Comparison of ENCODE assay signal across 8 cellular contexts in genomic region chr1:111738436-111739221, GRCh38. TPM values are rescaled to one million over a fixed set of nuclear protein-coding genes. Genes with fewer than 3 reads are reported as not detected.
DNase-seq lines count a peak whose midpoint lies in the region; ATAC-seq, FAIRE-seq and TF ChIP-seq lines count a peak whose summit lies in the region.

No MANE protein-coding gene starts in this region.

- H3K27ac Mint-ChIP-seq in mesothelial cell of epicardium: no peak overlapping the region

- peaks cover 46% of the 10 kb centered on the region for H3K27me3 Mint-ChIP-seq in mesothelial cell of epicardium (ENCODE audit: low read depth)

- no peaks in the 10 kb centered on the region for H3K9me3 Mint-ChIP-seq in mesothelial cell of epicardium

- CTCF ChIA-PET in endothelial cell of umbilical vein (lab: Charles Lee): interaction anchor here (1.0 to 6.2 kb wide), 12 partner anchors 8 to 257 kb away, joined by 3 to 66 read pairs (median 6); partner anchors contain the start of gene DDX20

- peaks cover 7% of the 10 kb centered on the region; the same call in 1 of the 2 replicates for H4K20me1 ChIP-seq in BLaER1
- no peaks in the 10 kb centered on the region for H4K20me1 ChIP-seq in endothelial cell of umbilical vein (replicated peaks; ENCODE audit: control insufficient read depth, extremely low read depth, insufficient read depth, low read length)

- intact Hi-C loops in endothelial cell of umbilical vein (cut with micrococcal nuclease): loop anchor here (1.0 to 10.0 kb wide), 2 partner anchors 18 to 774 kb away; partner anchors contain the start of gene LRIF1

- H3K9me3 ChIP-seq in BLaER1 (no peaks in the 10 kb centered on the region), endothelial cell of umbilical vein (replicated peaks; ENCODE audit: control insufficient read depth, insufficient read depth, low read length) (no peaks in the 10 kb centered on the region)

- no peaks in the 10 kb centered on the region for H3K9me1 ChIP-seq in endothelial cell of umbilical vein (replicated peaks; ENCODE audit: control insufficient read depth, extremely low read depth, insufficient read depth, low read length)

- TF ChIP-seq CTCF in endothelial cell of umbilical vein (IDR thresholded peaks at IDR 0.05; ENCODE audit: extremely low read depth in 1 of 2, insufficient read depth in 1 of 2, low read depth in 1 of 2, low read length in 2 of 2): no peak
- TF ChIP-seq CTCF in mesothelial cell of epicardium (IDR thresholded peaks at IDR 0.05; ENCODE audit: unreplicated experiment): no peak

- H3K4me2 ChIP-seq in BLaER1 (peak overlapping the region; percentile 95), endothelial cell of umbilical vein (ENCODE audit: insufficient read depth, low read length) (peak overlapping the region; percentile 89)

- H2AFZ ChIP-seq in endothelial cell of umbilical vein (ENCODE audit: low read depth, low read length): peak overlapping the region; percentile 87

- ATAC-seq in GM18870 (IDR thresholded peaks at IDR 0.05; ENCODE audit: unreplicated experiment): peak; percentile 35
- ATAC-seq in HG03064 (IDR thresholded peaks at IDR 0.05; ENCODE audit: low read depth, unreplicated experiment): peak; percentile 40

- POLR2A ChIA-PET in endothelial cell of umbilical vein (lab: Charles Lee): interaction anchor here (0.7 kb wide), 1 partner anchor 287 kb away, joined by 3 read pairs; no protein-coding TSS in a partner anchor

- peak; percentile 78 for TF ChIP-seq POLR2A in endothelial cell of umbilical vein (IDR thresholded peaks at IDR 0.05; ENCODE audit: low read depth, low read length)

- H3K27me3 ChIP-seq in BLaER1 (peaks cover 47% of the 10 kb centered on the region), endothelial cell of umbilical vein (ENCODE audit: control insufficient read depth in 2 of 2, insufficient read depth in 2 of 2, low read length in 2 of 2) (peaks cover 4 to 6% of the 10 kb centered on the region in 2 experiments)

- no peaks in the 10 kb centered on the region for H3K79me2 ChIP-seq in endothelial cell of umbilical vein (ENCODE audit: control insufficient read depth, insufficient read depth, low read length)

- DNase-seq in NCI-H226 (peak; percentile 77), endothelial cell of umbilical vein (ENCODE audit: low read depth, low spot score) (peak; percentile 76), mesothelial cell of epicardium (ENCODE audit: low spot score in 2 of 2, unreplicated experiment in 2 of 2) (no peak), stromal cell of bone marrow (ENCODE audit: low read depth) (peak; percentile 48)
- DNase-seq in activated CD4-positive, alpha-beta T cell treated with anti-CD3 and anti-CD28 coated beads, Interleukin-2, amount 50 U/mL, for 4 hours: peak; percentile 27 to 29

- peak; percentile 70 for FAIRE-seq in endothelial cell of umbilical vein (lab: Jason Lieb, UNC)

- dilution Hi-C loops in endothelial cell of umbilical vein (cut with MboI; ENCODE audit: extremely low pct_ligation_motif_present, low sequenced_read_pairs): no loop called here

- H3K4me3 ChIP-seq in BLaER1: peak overlapping the region; percentile 75
- peak overlapping the region; percentile 50 to 68 (median 61) for H3K4me3 ChIP-seq in endothelial cell of umbilical vein (replicated peaks in 1 of 3; ENCODE audit: insufficient read depth in 1 of 3, low read depth in 1 of 3, low read length in 3 of 3)

- H3K4me3 Mint-ChIP-seq in mesothelial cell of epicardium: peak overlapping the region; percentile 74

- H3K27ac ChIP-seq in BLaER1: peak overlapping the region; percentile 75
- H3K27ac ChIP-seq in endothelial cell of umbilical vein (ENCODE audit: insufficient read depth, low read depth, low read length): peak overlapping the region; percentile 47

- no peaks in the 10 kb centered on the region for H3K36me3 Mint-ChIP-seq in mesothelial cell of epicardium

- H3K4me1 ChIP-seq in BLaER1: peaks cover 69% of the 10 kb centered on the region
- peaks cover 34% of the 10 kb centered on the region for H3K4me1 ChIP-seq in endothelial cell of umbilical vein (ENCODE audit: control insufficient read depth, extremely low read depth, insufficient read depth, low read length)

- H3K36me3 ChIP-seq in BLaER1: no peaks in the 10 kb centered on the region
- H3K36me3 ChIP-seq in endothelial cell of umbilical vein (ENCODE audit: control insufficient read depth in 2 of 2, extremely low read depth in 1 of 2, insufficient read depth in 2 of 2, low read length in 2 of 2): no peaks in the 10 kb centered on the region

- H3K4me1 Mint-ChIP-seq in mesothelial cell of epicardium: peaks cover 17% of the 10 kb centered on the region

- H3K9ac ChIP-seq in BLaER1 (peak overlapping the region; percentile 82), endothelial cell of umbilical vein (replicated peaks; ENCODE audit: extremely low read depth, insufficient read depth, low read length) (peak overlapping the region; percentile 69)

- TSS peak; percentile 58 for BruUV-seq in endothelial cell of umbilical vein (replicated peaks; lab: Mats Ljungman, UMichigan)

TF ChIP-seq in endothelial cell of umbilical vein, 7 proteins besides CTCF, POLR2A, EP300 and RAD21:
- TF ChIP-seq MYC (IDR thresholded peaks at IDR 0.05; ENCODE audit: low read depth, low read length) (no peak), POLR2AphosphoS5 (IDR thresholded peaks at IDR 0.05; ENCODE audit: insufficient read depth, low read depth, low read length) (peak; percentile 59), EZH2 (IDR thresholded peaks at IDR 0.05; ENCODE audit: borderline replicate concordance, low read depth, low read length, severe bottlenecking) (no peak), MAX (IDR thresholded peaks at IDR 0.05; ENCODE audit: insufficient read depth, insufficient read length) (no peak)

RNA-seq across cellular contexts. Expression of gene INKA2, which starts 0.6 kb away (rescaled TPM):
- total RNA-seq in endothelial cell of umbilical vein (5.3 and 7.8 TPM in 2 replicates), mesothelial cell of epicardium (0.89 to 1.4 TPM (median 1.4 TPM) in 3 replicates)
- polyA plus RNA-seq in endothelial cell of umbilical vein: 2.4 and 2.6 TPM in 2 replicates
- polyA plus RNA-seq in endothelial cell of umbilical vein (2011; cell fraction: cytosol; rRNA removed): 1.9 and 2.1 TPM in 2 replicates
- polyA plus RNA-seq in endothelial cell of umbilical vein (2011; cell fraction: nucleus; rRNA removed): 2.5 and 3.0 TPM in 2 replicates
- polyA plus RNA-seq in endothelial cell of umbilical vein (2012): 3.7 and 5.2 TPM in 2 replicates
- 4.3 and 5.4 TPM in 2 replicates for polyA minus RNA-seq in endothelial cell of umbilical vein
- polyA minus RNA-seq in endothelial cell of umbilical vein (2011; cell fraction: cytosol; rRNA and poly(A)+ RNA removed): 0.72 TPM
- 2.6 and 3.8 TPM in 2 replicates for polyA minus RNA-seq in endothelial cell of umbilical vein (2011; cell fraction: nucleus; rRNA and poly(A)+ RNA removed)

RNA-seq across cellular contexts. Expression of gene DDX20, which starts 17.1 kb away (rescaled TPM):
- total RNA-seq in endothelial cell of umbilical vein: 14.5 and 15.9 TPM in 2 replicates
- polyA plus RNA-seq in endothelial cell of umbilical vein: 3.3 and 4.1 TPM in 2 replicates
- 5.1 and 5.4 TPM in 2 replicates for polyA plus RNA-seq in endothelial cell of umbilical vein (2011; cell fraction: cytosol; rRNA removed)
- 12.5 and 14.1 TPM in 2 replicates for polyA plus RNA-seq in endothelial cell of umbilical vein (2011; cell fraction: nucleus; rRNA removed)
- polyA plus RNA-seq in endothelial cell of umbilical vein (2012): 9.2 and 13.2 TPM in 2 replicates
- polyA minus RNA-seq in endothelial cell of umbilical vein: 7.3 and 11.5 TPM in 2 replicates
- polyA minus RNA-seq in endothelial cell of umbilical vein (2011; cell fraction: cytosol; rRNA and poly(A)+ RNA removed): 19.7 TPM
- 7.5 and 10.3 TPM in 2 replicates for polyA minus RNA-seq in endothelial cell of umbilical vein (2011; cell fraction: nucleus; rRNA and poly(A)+ RNA removed)
- total RNA-seq in mesothelial cell of epicardium: 13.7 to 16.5 TPM (median 14.2 TPM) in 3 replicates

Comparison
In these comparisons a context has a peak if more than half of its experiments do, and no peak if none do; other contexts are left out.
1. DNase-seq: peak in NCI-H226 (single experiment), activated CD4-positive, alpha-beta T cell treated with anti-CD3 and anti-CD28 coated beads, Interleukin-2, amount 50 U/mL, for 4 hours (2 of 2), endothelial cell of umbilical vein (single experiment) and stromal cell of bone marrow (single experiment); none in mesothelial cell of epicardium (0 of 2).